In genomic region chr4:126604273-126604867, GRCh38 we compare ENCODE assay signal across 9 cellular contexts.
DNase-seq lines count a peak whose midpoint lies in the region; ATAC-seq, FAIRE-seq and TF ChIP-seq lines count a peak whose summit lies in the region.
"Had no signal": no experiment of that assay in that cellular context is flagged by ENCODE, and none has a peak within 500 bp of the region (broad histone marks: within the 10 kb centered on the region; RNA-seq: fewer than 3 reads in every experiment).

No MANE protein-coding gene starts in this region.

- no peak overlapping the region for H3K4me3 ChIP-seq in MM.1S (ENCODE audit: low read length)

- no peaks in the 10 kb centered on the region for H3K27me3 Mint-ChIP-seq in activated T-cell treated with anti-CD3 and anti-CD28 coated beads, Interleukin-2, amount 50 U/mL, for 72 hours (ENCODE audit: low read depth)

- peaks cover 0 to 2% of the 10 kb centered on the region in 2 donors for H3K9me3 Mint-ChIP-seq in activated T-cell treated with anti-CD3 and anti-CD28 coated beads, Interleukin-2, amount 50 U/mL, for 72 hours

- H3F3A ChIP-seq in MM.1S (ENCODE audit: insufficient read depth, low read length), result no peaks in the 10 kb centered on the region

- no peak overlapping the region for H3K27ac Mint-ChIP-seq in activated T-cell treated with anti-CD3 and anti-CD28 coated beads, Interleukin-2, amount 50 U/mL, for 72 hours

- no peaks in the 10 kb centered on the region for H3K27me3 ChIP-seq in MM.1S (replicated peaks; ENCODE audit: insufficient read depth, low read length)

- no peak overlapping the region for H3K4me3 Mint-ChIP-seq in activated T-cell treated with anti-CD3 and anti-CD28 coated beads, Interleukin-2, amount 50 U/mL, for 72 hours

- no peaks in the 10 kb centered on the region for H4K20me1 ChIP-seq in MM.1S (ENCODE audit: insufficient read depth, low read length)

- peak; percentile 72 for ATAC-seq in GM18861 (IDR thresholded peaks at IDR 0.05; ENCODE audit: unreplicated experiment)
- ATAC-seq in activated T-cell treated with anti-CD3 and anti-CD28 coated beads, Interleukin-2, amount 50 U/mL, for 72 hours (replicated peaks in 1 of 2), result no peak

- TF ChIP-seq CTCF in MM.1S (IDR thresholded peaks at IDR 0.05; ENCODE audit: low read length), result peak; percentile 74

- no peak overlapping the region for H2AFZ ChIP-seq in MM.1S (ENCODE audit: low read length)

- H3K9me2 ChIP-seq in MM.1S (replicated peaks; ENCODE audit: insufficient read depth, low read length), result no peaks in the 10 kb centered on the region

- H3K4me2 ChIP-seq in MM.1S (ENCODE audit: low read depth, low read length), result no peak overlapping the region

- DNase-seq in MM.1S (peak; percentile 39), astrocyte of the hippocampus (ENCODE audit: low read depth, low spot score) (peak; percentile 69), kidney tubule cell (ENCODE audit: low spot score) (peak; percentile 25), GOT3 (lab: John Stamatoyannopoulos, UW) (no peak)
- DNase-seq in activated T-cell treated with anti-CD3 and anti-CD28 coated beads, Interleukin-2, amount 50 U/mL, for 72 hours, result no peak
- no peak for DNase-seq in activated T-cell treated with anti-CD3 and anti-CD28 coated beads, Interleukin-2, amount 50 U/mL, for 1 hour

- no peak overlapping the region for H3K27ac ChIP-seq in MM.1S (ENCODE audit: low read length)

- H3K79me2 ChIP-seq in MM.1S (ENCODE audit: low read length), result no peaks in the 10 kb centered on the region

- no peaks in the 10 kb centered on the region for H3K9me3 ChIP-seq in MM.1S (replicated peaks; ENCODE audit: insufficient read depth, low read length)

- H3K4me1 Mint-ChIP-seq in activated T-cell treated with anti-CD3 and anti-CD28 coated beads, Interleukin-2, amount 50 U/mL, for 72 hours (ENCODE audit: low read depth), result no peaks in the 10 kb centered on the region

- no peak overlapping the region for H3K9ac ChIP-seq in MM.1S (ENCODE audit: low read length)

- no peaks in the 10 kb centered on the region for H3K36me3 ChIP-seq in MM.1S (replicated peaks; ENCODE audit: insufficient read depth, low read length)

- no peaks in the 10 kb centered on the region for H3K4me1 ChIP-seq in MM.1S (ENCODE audit: low read length)

- peak; percentile 90 for FAIRE-seq in A204.1 (lab: Jason Lieb, UNC)
- FAIRE-seq: GM18507 had no signal

- H3K36me3 Mint-ChIP-seq in activated T-cell treated with anti-CD3 and anti-CD28 coated beads, Interleukin-2, amount 50 U/mL, for 72 hours (ENCODE audit: insufficient read depth in 2 of 2), result no peaks in the 10 kb centered on the region

Comparison
In these comparisons a context has a peak if more than half of its experiments do, and no peak if none do; other contexts are left out.
1. DNase-seq: peak in MM.1S (single experiment), astrocyte of the hippocampus (single experiment) and kidney tubule cell (single experiment); none in GOT3 (single experiment), activated T-cell treated with anti-CD3 and anti-CD28 coated beads, Interleukin-2, amount 50 U/mL, for 72 hours (0 of 2) and activated T-cell treated with anti-CD3 and anti-CD28 coated beads, Interleukin-2, amount 50 U/mL, for 1 hour (single experiment).